ENCODE assay signal across 16 cellular contexts in genomic region chr7:83325083-83325482, GRCh38.
DNase-seq lines count a peak whose midpoint lies in the region; ATAC-seq, FAIRE-seq and TF ChIP-seq lines count a peak whose summit lies in the region.
"Had no signal": no experiment of that assay in that cellular context is flagged by ENCODE, and none has a peak within 500 bp of the region (broad histone marks: within the 10 kb centered on the region; RNA-seq: fewer than 3 reads in every experiment).

No MANE protein-coding gene starts in this region.

- in situ Hi-C loops in HepG2 (cut with HindIII; ENCODE audit: extremely low pct_ligation_motif_present, low pct_unique_long_range_greater_than_20kb), result no loop called here

- H3K9ac ChIP-seq in HepG2 (ENCODE audit: insufficient read depth, low read depth, low read length), result no peak overlapping the region

- no peaks in the 10 kb centered on the region for H3K27me3 Mint-ChIP-seq in WTC11 (ENCODE audit: low read depth)
- H3K27me3 Mint-ChIP-seq: CD4-positive, alpha-beta T cell had no signal

- H2AFZ ChIP-seq in HepG2 (ENCODE audit: low read length), result no peak overlapping the region

- H3K79me2 ChIP-seq in HepG2 (ENCODE audit: insufficient read depth, low read length), result no peaks in the 10 kb centered on the region

- FAIRE-seq in HepG2 (lab: Jason Lieb, UNC), result no peak
- FAIRE-seq: GM12878 had no signal

- TF ChIP-seq RAD21 in HepG2 (CRISPR knock-in tag; IDR thresholded peaks at IDR 0.05), result no peak

- no peaks in the 10 kb centered on the region for H4K20me1 ChIP-seq in HepG2 (ENCODE audit: insufficient read depth, low read length)

- no peak overlapping the region for H3K27ac Mint-ChIP-seq in WTC11
- H3K27ac Mint-ChIP-seq in activated naive CD4-positive, alpha-beta T cell treated with anti-CD3 and anti-CD28 coated beads, Interleukin-2, amount 50 U/mL, for 72 hours, result no peak overlapping the region
- H3K27ac Mint-ChIP-seq: CD4-positive, alpha-beta T cell had no signal

- POLR2A ChIA-PET in HepG2 (lab: Yijun Ruan, JAX) (no interaction called here), WTC11 (lab: Charles Lee) (no interaction called here)

- H3K4me3 ChIP-seq in HepG2 (replicated peaks in 1 of 3; ENCODE audit: insufficient read depth in 1 of 3, low read depth in 2 of 3, low read length in 3 of 3) (no peak overlapping the region), right lobe of liver (no peak overlapping the region)
- H3K4me3 ChIP-seq: GM12878, HAP-1 had no signal

- BruUV-seq in HepG2 (replicated peaks; lab: Mats Ljungman, UMichigan), result no TSS peak

- peak; percentile 59 for ATAC-seq in HepG2
- ATAC-seq in right lobe of liver, result no peak
- ATAC-seq in WTC11, result peak; percentile 59; the same call in 1 of the 2 replicates
- ATAC-seq in activated naive CD4-positive, alpha-beta T cell treated with anti-CD3 and anti-CD28 coated beads, Interleukin-2, amount 50 U/mL, for 72 hours, result no peak
- ATAC-seq: GM12878 had no signal

- no peaks in the 10 kb centered on the region for H3K36me3 Mint-ChIP-seq in WTC11
- no peaks in the 10 kb centered on the region for H3K36me3 Mint-ChIP-seq in activated naive CD4-positive, alpha-beta T cell treated with anti-CD3 and anti-CD28 coated beads, Interleukin-2, amount 50 U/mL, for 72 hours

- WGBS in HepG2 (ENCODE audit: low lambda C conversion rate), result 70% methylated on average over 4 of the region's 5 CpGs
- 60% methylated on average over 1 of the region's 5 CpGs for WGBS in right lobe of liver (ENCODE audit: insufficient coverage, low coverage, low lambda C conversion rate, missing lambda C conversion rate)

- H3K4me1 Mint-ChIP-seq in WTC11, result no peaks in the 10 kb centered on the region

- H3K9me3 Mint-ChIP-seq in WTC11, result no peaks in the 10 kb centered on the region
- peaks cover 5 to 9% of the 10 kb centered on the region in 2 donors for H3K9me3 Mint-ChIP-seq in activated naive CD4-positive, alpha-beta T cell treated with anti-CD3 and anti-CD28 coated beads, Interleukin-2, amount 50 U/mL, for 72 hours

- H3K4me1 ChIP-seq in HepG2 (ENCODE audit: insufficient read depth, low read length) (no peaks in the 10 kb centered on the region), right lobe of liver (no peaks in the 10 kb centered on the region)
- H3K4me1 ChIP-seq: HAP-1 had no signal

- DNase-seq in HepG2 (ENCODE audit: low spot score), result no peak
- no peak for DNase-seq in right lobe of liver
- DNase-seq in NAMALWA (ENCODE audit: low spot score), result peak; percentile 13
- no peak for DNase-seq in WTC11 (ENCODE audit: low spot score)
- no peak for DNase-seq in ecto neural progenitor cell (ENCODE audit: low spot score)
- DNase-seq in activated naive CD4-positive, alpha-beta T cell treated with anti-CD3 and anti-CD28 coated beads, Interleukin-2, amount 50 U/mL, for 72 hours (ENCODE audit: low spot score in 2 of 2), result no peak
- DNase-seq in GOT3 (lab: John Stamatoyannopoulos, UW), result no peak
- DNase-seq: ACHN; CD4-positive, alpha-beta T cell; DMS153; DND-41; EL; KG1 had no signal

- no peak overlapping the region for H3K4me3 Mint-ChIP-seq in WTC11
- H3K4me3 Mint-ChIP-seq: CD4-positive, alpha-beta T cell had no signal

- no peaks in the 10 kb centered on the region for H3K36me3 ChIP-seq in HepG2 (replicated peaks in 1 of 2; ENCODE audit: control insufficient read depth in 1 of 2, insufficient read depth in 2 of 2, low read length in 2 of 2)
- H3K36me3 ChIP-seq in right lobe of liver, result no peaks in the 10 kb centered on the region
- H3K36me3 ChIP-seq: HAP-1 had no signal

- intact Hi-C loops in HepG2 (cut with micrococcal nuclease; ENCODE audit: unreplicated experiment), result no loop called here
- intact Hi-C loops in right lobe of liver (cut with DNase I), result no loop called here

- no peak overlapping the region for H3K4me2 ChIP-seq in HepG2 (ENCODE audit: low read depth, low read length)

- TF ChIP-seq EP300 in HepG2 (IDR thresholded peaks at IDR 0.05; ENCODE audit: low read depth in 2 of 2, low read length in 2 of 2) (no peak), HepG2 (CRISPR knock-in tag; IDR thresholded peaks at IDR 0.05; ENCODE audit: borderline replicate concordance) (no peak)

- no peaks in the 10 kb centered on the region for H3K27me3 ChIP-seq in HepG2 (ENCODE audit: control insufficient read depth in 1 of 2, insufficient read depth in 2 of 2, low read length in 2 of 2)
- no peaks in the 10 kb centered on the region for H3K27me3 ChIP-seq in right lobe of liver

- TF ChIP-seq POLR2A in HepG2 (IDR thresholded peaks at IDR 0.05; ENCODE audit: insufficient read depth in 1 of 2, low read depth in 2 of 2, low read length in 2 of 2), result no peak
- no peak for TF ChIP-seq POLR2A in right lobe of liver (IDR thresholded peaks at IDR 0.05)

- TF ChIP-seq CTCF in HepG2 (CRISPR knock-in tag; IDR thresholded peaks at IDR 0.05) (no peak), right lobe of liver (IDR thresholded peaks at IDR 0.05) (no peak), WTC11 (IDR thresholded peaks at IDR 0.05) (0 out of 2 replicates have a peak, but pooled peaks have one; percentile 14)

- no peaks in the 10 kb centered on the region for H3K9me3 ChIP-seq in HepG2 (ENCODE audit: low read length)
- no peaks in the 10 kb centered on the region for H3K9me3 ChIP-seq in right lobe of liver
- H3K9me3 ChIP-seq: HAP-1 had no signal

- H3K27ac ChIP-seq in HepG2 (ENCODE audit: extremely low read length, insufficient read depth, low read length), result no peak overlapping the region
- no peak overlapping the region for H3K27ac ChIP-seq in right lobe of liver
- H3K27ac ChIP-seq: C4-2B had no signal

- CTCF ChIA-PET in HepG2 (lab: Yijun Ruan, JAX; ENCODE audit: low intra/inter-chr PET ratio, low total read pairs) (no interaction called here), WTC11 (lab: Charles Lee) (interaction anchor here (0.6 to 1.1 kb wide), 3 partner anchors 10 to 514 kb away, joined by 3 to 6 read pairs (median 3); no protein-coding TSS in a partner anchor)

TF ChIP-seq in HepG2, 621 proteins besides CTCF, POLR2A, EP300 and RAD21:
- TF ChIP-seq ZNF576 (CRISPR knock-in tag; IDR thresholded peaks at IDR 0.05) (no peak), ZBTB33 (CRISPR knock-in tag; IDR thresholded peaks at IDR 0.05) (0 out of 2 replicates have a peak, but pooled peaks have one; percentile 47)

TF ChIP-seq in WTC11, 78 proteins besides CTCF, POLR2A, EP300 and RAD21:
- TF ChIP-seq ZNF121 (CRISPR knock-in tag; IDR thresholded peaks at IDR 0.05) (no peak), HMGA2 (CRISPR knock-in tag; IDR thresholded peaks at IDR 0.05) (no peak), ZNF263 (CRISPR knock-in tag; IDR thresholded peaks at IDR 0.05; ENCODE audit: low read depth) (no peak), ATF3 (CRISPR knock-in tag; conservative IDR thresholded peaks at IDR 0.05) (no peak), GABPB1 (CRISPR knock-in tag; IDR thresholded peaks at IDR 0.05) (no peak)

Comparison
In these comparisons a context has a peak if more than half of its experiments do, and no peak if none do; other contexts are left out.
1. ATAC-seq: peak in HepG2 (single experiment) and WTC11 (single experiment); none in right lobe of liver (0 of 4) and activated naive CD4-positive, alpha-beta T cell treated with anti-CD3 and anti-CD28 coated beads, Interleukin-2, amount 50 U/mL, for 72 hours (0 of 2).
2. Of the 50 proteins assayed by ChIP-seq in both HepG2 and WTC11: peak only in HepG2: none; only in WTC11: CTCF; in both: none; in neither: 49.